Comparison of ENCODE assay signal across 5 cellular contexts in the genomic region with DNA sequence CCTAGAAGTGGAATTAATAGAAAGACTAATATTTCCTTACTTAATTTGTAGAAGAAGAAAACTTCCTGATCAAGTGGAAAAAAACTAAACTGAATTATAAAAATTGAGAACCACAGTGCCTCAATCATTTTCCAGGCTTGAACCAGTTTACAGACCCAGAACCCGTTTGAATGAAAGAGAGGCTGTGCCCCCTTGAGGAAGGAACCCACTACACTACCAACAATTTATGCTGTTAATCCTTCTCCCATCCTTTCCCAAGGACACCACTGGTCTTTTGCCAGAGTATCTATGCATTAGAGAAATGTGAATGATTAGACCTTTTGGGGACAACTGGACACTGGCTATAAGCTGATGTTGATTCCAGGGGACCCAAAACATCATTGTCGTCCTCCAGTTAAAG.
"Had no signal": no experiment of that assay in that cellular context is flagged by ENCODE, and none has a peak within 500 bp of the region (broad histone marks: within the 10 kb centered on the region; RNA-seq: fewer than 3 reads in every experiment).

No MANE protein-coding gene starts in this region.

- H3K27ac Mint-ChIP-seq: GM23338 had no signal

- DNase-seq: H7, HCEC 1CT, IMR-90 had no signal

- ATAC-seq: GM23338, K562 had no signal

- H3K4me2 ChIP-seq: GM23338 had no signal

- H3K4me1 Mint-ChIP-seq: GM23338 had no signal

- H3K4me3 ChIP-seq: GM23338, K562 had no signal

- H2AFZ ChIP-seq: GM23338 had no signal

- H3K4me3 Mint-ChIP-seq: GM23338 had no signal
